ENCODE assay signal across 9 cellular contexts in genomic region chr12:113056381-113056630, GRCh38. TPM values are rescaled to one million over a fixed set of nuclear protein-coding genes. Genes with fewer than 3 reads are reported as not detected.
DNase-seq lines count a peak whose midpoint lies in the region; ATAC-seq and TF ChIP-seq lines count a peak whose summit lies in the region.
"Had no signal": no experiment of that assay in that cellular context is flagged by ENCODE, and none has a peak within 500 bp of the region (broad histone marks: within the 10 kb centered on the region; RNA-seq: fewer than 3 reads in every experiment).

No MANE protein-coding gene starts in this region.

- H3K4me1 Mint-ChIP-seq in CD14-positive monocyte = peaks cover 4% of the 10 kb centered on the region
- no peaks in the 10 kb centered on the region for H3K4me1 Mint-ChIP-seq in endodermal cell
- no peaks in the 10 kb centered on the region for H3K4me1 Mint-ChIP-seq in osteocyte (ENCODE audit: unreplicated experiment)

- H3K27ac Mint-ChIP-seq in CD14-positive monocyte (no peak overlapping the region), endodermal cell (no peak overlapping the region), osteocyte (ENCODE audit: unreplicated experiment) (no peak overlapping the region)

- TF ChIP-seq CTCF in CD14-positive monocyte (IDR thresholded peaks at IDR 0.05) = no peak
- no peak for TF ChIP-seq CTCF in endodermal cell (conservative IDR thresholded peaks at IDR 0.05)
- TF ChIP-seq CTCF in osteocyte (IDR thresholded peaks at IDR 0.05) = no peak

- H3K36me3 Mint-ChIP-seq in CD14-positive monocyte (no peaks in the 10 kb centered on the region), endodermal cell (ENCODE audit: low read depth) (no peaks in the 10 kb centered on the region), osteocyte (ENCODE audit: unreplicated experiment) (no peaks in the 10 kb centered on the region)

- peaks cover 31 to 56% (median 40%) of the 10 kb centered on the region in 3 donors for H3K27me3 Mint-ChIP-seq in CD14-positive monocyte (ENCODE audit: low read depth in 3 of 3)
- H3K27me3 Mint-ChIP-seq in endodermal cell (ENCODE audit: insufficient read depth) = peaks cover 59% of the 10 kb centered on the region
- H3K27me3 Mint-ChIP-seq in osteocyte (ENCODE audit: unreplicated experiment) = peaks cover 32% of the 10 kb centered on the region

- H3K36me3 ChIP-seq in NT2/D1 (ENCODE audit: insufficient read depth, insufficient read length, low read length) = no peaks in the 10 kb centered on the region
- no peaks in the 10 kb centered on the region for H3K36me3 ChIP-seq in endodermal cell (ENCODE audit: control insufficient read depth, insufficient read depth, low read length)

- H3K4me3 ChIP-seq in NT2/D1 (ENCODE audit: insufficient read length, low read depth) (peak overlapping the region; percentile 61), endodermal cell (ENCODE audit: low read length) (peak overlapping the region; percentile 65)

- no peak overlapping the region for H3K27ac ChIP-seq in endodermal cell (ENCODE audit: low read depth, low read length)

- intact Hi-C loops in CD14-positive monocyte (cut with micrococcal nuclease) = no loop called here

- H3K27me3 ChIP-seq in NT2/D1 (ENCODE audit: insufficient read depth, insufficient read length) (peaks cover 77% of the 10 kb centered on the region), endodermal cell (ENCODE audit: control insufficient read depth, insufficient read depth, low read length, poor library complexity, severe bottlenecking) (peaks cover 62% of the 10 kb centered on the region)

- no peak for DNase-seq in CD14-positive monocyte (ENCODE audit: low spot score)
- DNase-seq in NT2/D1 (ENCODE audit: low read depth, low spot score) = no peak
- DNase-seq in endodermal cell = no peak
- DNase-seq in osteocyte (ENCODE audit: extremely low spot score, unreplicated experiment) = no peak
- no peak for DNase-seq in stimulated activated CD8-positive, alpha-beta memory T cell treated with anti-CD3 and anti-CD28 coated beads, Interleukin-4, amount 100 ng/mL, for 48 hours
- DNase-seq in Ammon's horn (ENCODE audit: low spot score) = no peak
- DNase-seq in NCI-H226 = no peak
- DNase-seq: NCI-H524 treated with DMSO at 0.1 percent for 48 hours had no signal

- H3K4me3 Mint-ChIP-seq in CD14-positive monocyte (peak overlapping the region; percentile 3 to 72), endodermal cell (peak overlapping the region; percentile 50), osteocyte (ENCODE audit: unreplicated experiment) (peak overlapping the region; percentile 34)

- H3K9ac ChIP-seq in NT2/D1 (ENCODE audit: insufficient read length, low read depth) (peak overlapping the region; percentile 67), endodermal cell (ENCODE audit: extremely low read depth, low read length, poor library complexity, severe bottlenecking) (no peak overlapping the region)

- WGBS in endodermal cell (ENCODE audit: insufficient coverage in 1 of 2, insufficient read length in 1 of 2), 2 experiments = 27 to 34% methylated on average over 2 to 8 of the region's 8 CpGs

- H3K4me1 ChIP-seq in NT2/D1 (ENCODE audit: insufficient read depth, insufficient read length) (peaks cover 7% of the 10 kb centered on the region), endodermal cell (ENCODE audit: control insufficient read depth, insufficient read depth, low read length) (no peaks in the 10 kb centered on the region)

- no peak for ATAC-seq in GM21528 (IDR thresholded peaks at IDR 0.05; ENCODE audit: low FRiP score, unreplicated experiment)

- peaks cover 0 to 4% (median 0%) of the 10 kb centered on the region in 7 donors for H3K9me3 Mint-ChIP-seq in CD14-positive monocyte
- no peaks in the 10 kb centered on the region for H3K9me3 Mint-ChIP-seq in endodermal cell
- H3K9me3 Mint-ChIP-seq in osteocyte (ENCODE audit: unreplicated experiment) = no peaks in the 10 kb centered on the region

- no peaks in the 10 kb centered on the region for H3K9me3 ChIP-seq in NT2/D1 (ENCODE audit: insufficient read depth, low read length)
- H3K9me3 ChIP-seq in endodermal cell (ENCODE audit: control insufficient read depth, low read length) = no peaks in the 10 kb centered on the region

RNA-seq across cellular contexts. Expression of gene DTX1, which starts 0.2 kb away (rescaled TPM):
- under 1 TPM in 1 of 2 donors, not detected in 1; 0.04 TPM for polyA plus RNA-seq in CD14-positive monocyte
- total RNA-seq in endodermal cell = 1 to 10 TPM; 3.3 to 4.9 TPM
- 12.4 TPM for polyA plus RNA-seq in endodermal cell (2013, experiment 1 of 2)
- polyA plus RNA-seq in endodermal cell (2013, experiment 2 of 2) = 8.3 TPM
- not detected in 2 replicates for total RNA-seq in osteocyte
